25 cellular contexts compared by ENCODE assay signal in genomic region chr1:224226849-224227502, GRCh38.
"Had no signal": no experiment of that assay in that cellular context is flagged by ENCODE, and none has a peak within 500 bp of the region (broad histone marks: within the 10 kb centered on the region; RNA-seq: fewer than 3 reads in every experiment).

No MANE protein-coding gene starts in this region.

- H3K4me1 ChIP-seq: breast epithelium had no signal

- H3K4me3 Mint-ChIP-seq: activated CD4-positive, alpha-beta memory T cell treated with anti-CD3 and anti-CD28 coated beads, Interleukin-2, amount 10 ng/mL, durations not matched to agents 7 days and 5 days; activated CD4-positive, alpha-beta T cell treated with anti-CD3 and anti-CD28 coated beads for 36 hours; activated T-cell treated with anti-CD3 and anti-CD28 coated beads, Interleukin-2, amount 50 U/mL, for 72 hours had no signal

- H3K27ac ChIP-seq: breast epithelium, SJCRH30, VCaP had no signal

- H3K27me3 ChIP-seq: breast epithelium, MG63, SJCRH30 had no signal

- H3K27me3 Mint-ChIP-seq: activated CD4-positive, alpha-beta memory T cell treated with anti-CD3 and anti-CD28 coated beads, Interleukin-2, amount 10 ng/mL, durations not matched to agents 7 days and 5 days; activated CD4-positive, alpha-beta T cell treated with anti-CD3 and anti-CD28 coated beads for 36 hours had no signal

- H3K4me3 ChIP-seq: breast epithelium, MG63, SJCRH30 had no signal

- H3K9me3 Mint-ChIP-seq: activated CD4-positive, alpha-beta memory T cell treated with anti-CD3 and anti-CD28 coated beads, Interleukin-2, amount 10 ng/mL, durations not matched to agents 7 days and 5 days; activated T-cell treated with anti-CD3 and anti-CD28 coated beads, Interleukin-2, amount 50 U/mL, for 72 hours had no signal

- H3K27ac Mint-ChIP-seq: activated CD4-positive, alpha-beta memory T cell treated with anti-CD3 and anti-CD28 coated beads, Interleukin-2, amount 10 ng/mL, durations not matched to agents 7 days and 5 days; activated CD4-positive, alpha-beta T cell treated with anti-CD3 and anti-CD28 coated beads for 36 hours; activated T-cell treated with anti-CD3 and anti-CD28 coated beads, Interleukin-2, amount 50 U/mL, for 72 hours had no signal

- H3K36me3 ChIP-seq: breast epithelium had no signal

- H3K4me1 Mint-ChIP-seq: activated CD4-positive, alpha-beta memory T cell treated with anti-CD3 and anti-CD28 coated beads, Interleukin-2, amount 10 ng/mL, durations not matched to agents 7 days and 5 days; activated CD4-positive, alpha-beta T cell treated with anti-CD3 and anti-CD28 coated beads for 36 hours had no signal

- DNase-seq: activated CD4-positive, alpha-beta memory T cell treated with anti-CD3 and anti-CD28 coated beads, Interleukin-2, amount 10 ng/mL, durations not matched to agents 7 days and 5 days; activated CD4-positive, alpha-beta T cell treated with anti-CD3 and anti-CD28 coated beads for 36 hours; activated CD4-positive, alpha-beta T cell treated with anti-CD3 and anti-CD28 coated beads, Interleukin-2, amount 50 U/mL, for 1 hour; activated CD8-positive, alpha-beta memory T cell treated with anti-CD3 and anti-CD28 coated beads, Interleukin-2, amount 50 U/mL, for 4 hours; activated T-cell treated with anti-CD3 and anti-CD28 coated beads, Interleukin-2, amount 50 U/mL, for 72 hours; aorta; central memory CD4-positive, alpha-beta T cell; MG63; NCI-H1105; NCI-H1436; NCI-H1694 treated with DMSO at 0.1 percent for 48 hours; NCI-H2029 treated with DMSO at 0.1 percent for 48 hours; NCI-H345; NCI-H510A; NCI-H69; NK-92 treated with Interleukin-12 subunit alpha and Interleukin-12 subunit beta, amount 100 ng/mL, for 24 hours; OCI-M1; Right ventricle myocardium superior; RPMI8226; SJCRH30; SK-N-SH; T-helper 1 cell had no signal

- H3K9me3 ChIP-seq: breast epithelium, MG63, SJCRH30, SK-N-SH had no signal

- ATAC-seq: activated CD4-positive, alpha-beta T cell treated with anti-CD3 and anti-CD28 coated beads for 36 hours; activated T-cell treated with anti-CD3 and anti-CD28 coated beads, Interleukin-2, amount 50 U/mL, for 72 hours; Panc1 had no signal
